Comparison of ENCODE assay signal across 1 cellular context in the genomic region with DNA sequence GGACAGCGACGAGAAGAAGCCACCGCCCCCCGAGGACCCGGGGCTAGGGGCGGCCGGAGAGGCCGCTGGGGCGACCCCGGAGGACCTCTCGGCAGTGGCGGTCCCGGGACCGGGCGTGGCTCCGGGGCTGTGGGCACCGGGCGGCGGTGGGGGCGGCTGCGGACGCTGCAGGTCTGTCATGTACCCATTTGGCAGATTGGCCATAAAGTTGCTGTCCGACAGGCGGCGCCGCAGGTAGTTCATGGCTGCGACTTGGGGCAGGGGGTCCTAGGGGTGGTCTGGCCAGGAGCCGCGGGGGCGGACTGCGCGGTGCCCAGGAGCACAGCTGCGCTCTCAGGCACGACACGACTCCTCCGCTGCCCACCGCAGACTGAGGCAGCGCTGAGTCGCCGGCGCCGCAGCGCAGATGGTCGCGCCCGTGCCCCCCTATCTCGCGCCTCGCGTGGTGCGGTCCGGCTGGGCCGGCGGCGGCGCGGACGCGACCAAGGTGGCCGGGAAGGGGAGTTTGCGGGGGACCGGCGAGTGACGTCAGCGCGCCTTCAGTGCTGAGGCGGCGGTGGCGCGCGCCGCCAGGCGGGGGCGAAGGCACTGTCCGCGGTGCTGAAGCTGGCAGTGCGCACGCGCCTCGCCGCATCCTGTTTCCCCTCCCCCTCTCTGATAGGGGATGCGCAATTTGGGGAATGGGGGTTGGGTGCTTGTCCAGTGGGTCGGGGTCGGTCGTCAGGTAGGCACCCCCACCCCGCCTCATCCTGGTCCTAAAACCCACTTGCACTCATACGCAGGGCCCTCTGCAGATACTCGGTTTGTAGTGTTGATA.
TF ChIP-seq lines count a peak whose summit lies in the region.

Gene SYN1, minus strand, starts transcription at position 372 of the 817 bp plus-strand sequence. Its CDS starts 129 bp downstream, at position 243.

TF ChIP-seq in GM12878, 131 proteins besides CTCF, POLR2A, EP300 and RAD21 (continued from another document):
- TF ChIP-seq BCLAF1 (IDR thresholded peaks at IDR 0.05) (peak; percentile 90), CHD1 (IDR thresholded peaks at IDR 0.05; ENCODE audit: low read depth, low read length) (peak; percentile 97), MXI1 (IDR thresholded peaks at IDR 0.05; ENCODE audit: low read depth, low read length) (peak; percentile 83), STAT1 (conservative IDR thresholded peaks at IDR 0.05) (no peak), LARP7 (IDR thresholded peaks at IDR 0.05) (0 out of 2 replicates have a peak, but pooled peaks have one; percentile 50), DPF2 (IDR thresholded peaks at IDR 0.05) (peak; percentile 69; the same call in 1 of the 2 replicates), SIX5 (IDR thresholded peaks at IDR 0.05; ENCODE audit: low read depth, low read length, severe bottlenecking) (peak; percentile 23), TCF12 (IDR thresholded peaks at IDR 0.05; ENCODE audit: low read depth, low read length) (no peak), RUNX3 (IDR thresholded peaks at IDR 0.05; ENCODE audit: low read length) (peak; percentile 37), TCF3 (IDR thresholded peaks at IDR 0.05; ENCODE audit: borderline replicate concordance, insufficient read depth, low read depth, low read length) (no peak), HDGF (IDR thresholded peaks at IDR 0.05) (no peak), SMAD5 (IDR thresholded peaks at IDR 0.05; ENCODE audit: low read depth) (no peak), PAX8 (IDR thresholded peaks at IDR 0.05) (no peak), EGR1 (IDR thresholded peaks at IDR 0.05; ENCODE audit: borderline replicate concordance in 1 of 2, low read depth in 2 of 2, low read length in 2 of 2) (peak; percentile 65 to 95), MYB (IDR thresholded peaks at IDR 0.05; ENCODE audit: borderline replicate concordance, low read depth, low read length) (no peak), NR2F1 (conservative IDR thresholded peaks at IDR 0.05) (peak; percentile 55), HDAC6 (IDR thresholded peaks at IDR 0.05; ENCODE audit: unreplicated experiment) (no peak)
- TF ChIP-seq, protein P1, sequence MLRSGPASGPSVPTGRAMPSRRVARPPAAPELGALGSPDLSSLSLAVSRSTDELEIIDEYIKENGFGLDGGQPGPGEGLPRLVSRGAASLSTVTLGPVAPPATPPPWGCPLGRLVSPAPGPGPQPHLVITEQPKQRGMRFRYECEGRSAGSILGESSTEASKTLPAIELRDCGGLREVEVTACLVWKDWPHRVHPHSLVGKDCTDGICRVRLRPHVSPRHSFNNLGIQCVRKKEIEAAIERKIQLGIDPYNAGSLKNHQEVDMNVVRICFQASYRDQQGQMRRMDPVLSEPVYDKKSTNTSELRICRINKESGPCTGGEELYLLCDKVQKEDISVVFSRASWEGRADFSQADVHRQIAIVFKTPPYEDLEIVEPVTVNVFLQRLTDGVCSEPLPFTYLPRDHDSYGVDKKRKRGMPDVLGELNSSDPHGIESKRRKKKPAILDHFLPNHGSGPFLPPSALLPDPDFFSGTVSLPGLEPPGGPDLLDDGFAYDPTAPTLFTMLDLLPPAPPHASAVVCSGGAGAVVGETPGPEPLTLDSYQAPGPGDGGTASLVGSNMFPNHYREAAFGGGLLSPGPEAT (IDR thresholded peaks at IDR 0.05; ENCODE audit: low read depth) = no peak
- TF ChIP-seq, protein P2, sequence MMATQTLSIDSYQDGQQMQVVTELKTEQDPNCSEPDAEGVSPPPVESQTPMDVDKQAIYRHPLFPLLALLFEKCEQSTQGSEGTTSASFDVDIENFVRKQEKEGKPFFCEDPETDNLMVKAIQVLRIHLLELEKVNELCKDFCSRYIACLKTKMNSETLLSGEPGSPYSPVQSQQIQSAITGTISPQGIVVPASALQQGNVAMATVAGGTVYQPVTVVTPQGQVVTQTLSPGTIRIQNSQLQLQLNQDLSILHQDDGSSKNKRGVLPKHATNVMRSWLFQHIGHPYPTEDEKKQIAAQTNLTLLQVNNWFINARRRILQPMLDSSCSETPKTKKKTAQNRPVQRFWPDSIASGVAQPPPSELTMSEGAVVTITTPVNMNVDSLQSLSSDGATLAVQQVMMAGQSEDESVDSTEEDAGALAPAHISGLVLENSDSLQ (IDR thresholded peaks at IDR 0.05) = no peak
- TF ChIP-seq, protein P3, sequence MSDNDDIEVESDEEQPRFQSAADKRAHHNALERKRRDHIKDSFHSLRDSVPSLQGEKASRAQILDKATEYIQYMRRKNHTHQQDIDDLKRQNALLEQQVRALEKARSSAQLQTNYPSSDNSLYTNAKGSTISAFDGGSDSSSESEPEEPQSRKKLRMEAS (IDR thresholded peaks at IDR 0.05; ENCODE audit: low read depth, low read length) = 0 out of 2 replicates have a peak, but pooled peaks have one; percentile 38
- TF ChIP-seq, protein P4, sequence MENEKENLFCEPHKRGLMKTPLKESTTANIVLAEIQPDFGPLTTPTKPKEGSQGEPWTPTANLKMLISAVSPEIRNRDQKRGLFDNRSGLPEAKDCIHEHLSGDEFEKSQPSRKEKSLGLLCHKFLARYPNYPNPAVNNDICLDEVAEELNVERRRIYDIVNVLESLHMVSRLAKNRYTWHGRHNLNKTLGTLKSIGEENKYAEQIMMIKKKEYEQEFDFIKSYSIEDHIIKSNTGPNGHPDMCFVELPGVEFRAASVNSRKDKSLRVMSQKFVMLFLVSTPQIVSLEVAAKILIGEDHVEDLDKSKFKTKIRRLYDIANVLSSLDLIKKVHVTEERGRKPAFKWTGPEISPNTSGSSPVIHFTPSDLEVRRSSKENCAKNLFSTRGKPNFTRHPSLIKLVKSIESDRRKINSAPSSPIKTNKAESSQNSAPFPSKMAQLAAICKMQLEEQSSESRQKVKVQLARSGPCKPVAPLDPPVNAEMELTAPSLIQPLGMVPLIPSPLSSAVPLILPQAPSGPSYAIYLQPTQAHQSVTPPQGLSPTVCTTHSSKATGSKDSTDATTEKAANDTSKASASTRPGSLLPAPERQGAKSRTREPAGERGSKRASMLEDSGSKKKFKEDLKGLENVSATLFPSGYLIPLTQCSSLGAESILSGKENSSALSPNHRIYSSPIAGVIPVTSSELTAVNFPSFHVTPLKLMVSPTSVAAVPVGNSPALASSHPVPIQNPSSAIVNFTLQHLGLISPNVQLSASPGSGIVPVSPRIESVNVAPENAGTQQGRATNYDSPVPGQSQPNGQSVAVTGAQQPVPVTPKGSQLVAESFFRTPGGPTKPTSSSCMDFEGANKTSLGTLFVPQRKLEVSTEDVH (IDR thresholded peaks at IDR 0.05; ENCODE audit: low read depth, partially characterized antibody) = no peak
- TF ChIP-seq, protein P5, sequence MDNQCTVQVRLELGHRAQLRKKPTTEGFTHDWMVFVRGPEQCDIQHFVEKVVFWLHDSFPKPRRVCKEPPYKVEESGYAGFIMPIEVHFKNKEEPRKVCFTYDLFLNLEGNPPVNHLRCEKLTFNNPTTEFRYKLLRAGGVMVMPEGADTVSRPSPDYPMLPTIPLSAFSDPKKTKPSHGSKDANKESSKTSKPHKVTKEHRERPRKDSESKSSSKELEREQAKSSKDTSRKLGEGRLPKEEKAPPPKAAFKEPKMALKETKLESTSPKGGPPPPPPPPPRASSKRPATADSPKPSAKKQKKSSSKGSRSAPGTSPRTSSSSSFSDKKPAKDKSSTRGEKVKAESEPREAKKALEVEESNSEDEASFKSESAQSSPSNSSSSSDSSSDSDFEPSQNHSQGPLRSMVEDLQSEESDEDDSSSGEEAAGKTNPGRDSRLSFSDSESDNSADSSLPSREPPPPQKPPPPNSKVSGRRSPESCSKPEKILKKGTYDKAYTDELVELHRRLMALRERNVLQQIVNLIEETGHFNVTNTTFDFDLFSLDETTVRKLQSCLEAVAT (IDR thresholded peaks at IDR 0.05) = no peak
